Comparison of ENCODE assay signal across 15 cellular contexts in the genomic region with DNA sequence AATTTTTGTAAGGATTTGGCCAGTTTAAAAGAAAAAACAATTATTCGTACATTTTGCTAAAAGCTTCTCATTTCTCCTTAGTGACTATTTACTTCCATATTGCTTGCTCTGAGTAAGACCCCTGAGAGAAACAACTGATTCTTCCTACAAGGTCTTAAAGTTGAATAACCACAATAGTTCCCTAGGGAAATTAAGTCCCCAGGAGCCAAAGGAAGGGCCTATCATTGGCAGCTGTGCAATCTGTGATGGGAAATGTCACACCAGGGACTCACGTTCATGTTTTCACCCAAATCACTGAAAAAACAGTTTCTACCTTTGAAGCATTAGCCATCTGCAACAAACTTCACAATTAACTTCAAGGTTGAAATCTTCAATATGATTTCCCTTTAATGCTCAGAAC.
DNase-seq lines count a peak whose midpoint lies in the region; ATAC-seq, FAIRE-seq and TF ChIP-seq lines count a peak whose summit lies in the region.
"Had no signal": no experiment of that assay in that cellular context is flagged by ENCODE, and none has a peak within 500 bp of the region (broad histone marks: within the 10 kb centered on the region; RNA-seq: fewer than 3 reads in every experiment).

No MANE protein-coding gene starts in this region.

- TF ChIP-seq CTCF in A673 (conservative IDR thresholded peaks at IDR 0.05; ENCODE audit: low read depth, low read length) (no peak), NB4 (IDR thresholded peaks at IDR 0.05; ENCODE audit: low read depth, low read length) (no peak), astrocyte (IDR thresholded peaks at IDR 0.05; ENCODE audit: insufficient read depth, low read depth, low read length) (no peak), sigmoid colon (IDR thresholded peaks at IDR 0.05) (no peak)

- H3K27me3 ChIP-seq in A673 (replicated peaks; ENCODE audit: insufficient read depth, low read depth, low read length, poor library complexity) (no peaks in the 10 kb centered on the region), astrocyte (ENCODE audit: insufficient read depth, low read length) (no peaks in the 10 kb centered on the region), sigmoid colon (no peaks in the 10 kb centered on the region)
- no peaks in the 10 kb centered on the region for H3K27me3 ChIP-seq in BLaER1 treated with 17β-estradiol and CSF1 and Interleukin-3, amounts not matched to agents 10 nM and 100 nM
- H3K27me3 ChIP-seq: BE2C had no signal

- H3K4me2 ChIP-seq in BLaER1 treated with 17β-estradiol and CSF1 and Interleukin-3, amounts not matched to agents 10 nM and 100 nM = peak overlapping the region in 8 of 11 experiments; percentile 32 to 70 (median 56); a peak in 16 of 22 replicates
- H3K4me2 ChIP-seq in astrocyte (ENCODE audit: low read length) = no peak overlapping the region

- H3K27me3 Mint-ChIP-seq in astrocyte (ENCODE audit: low read depth, unreplicated experiment) = no peaks in the 10 kb centered on the region
- H3K27me3 Mint-ChIP-seq: CD8-positive, alpha-beta memory T cell had no signal

- TF ChIP-seq POLR2A in NB4 (IDR thresholded peaks at IDR 0.05; ENCODE audit: extremely low read depth, insufficient read length) (no peak), sigmoid colon (IDR thresholded peaks at IDR 0.05) (no peak)

- H3K36me3 Mint-ChIP-seq in astrocyte (ENCODE audit: low read depth, unreplicated experiment) = peaks cover 24% of the 10 kb centered on the region

- H3K27ac ChIP-seq in A673 (ENCODE audit: low read depth, low read length, poor library complexity, severe bottlenecking) = no peak overlapping the region
- no peak overlapping the region for H3K27ac ChIP-seq in BLaER1 treated with 17β-estradiol and CSF1 and Interleukin-3, amounts not matched to agents 10 nM and 100 nM
- H3K27ac ChIP-seq in astrocyte (ENCODE audit: low read depth, low read length) = no peak overlapping the region
- no peak overlapping the region for H3K27ac ChIP-seq in sigmoid colon

- no peaks in the 10 kb centered on the region for H3K9me3 Mint-ChIP-seq in astrocyte (ENCODE audit: unreplicated experiment)
- H3K9me3 Mint-ChIP-seq: CD8-positive, alpha-beta memory T cell; H9 had no signal

- intact Hi-C loops in A673 (cut with micrococcal nuclease; ENCODE audit: unreplicated experiment) (no loop called here), sigmoid colon (cut with DNase I) (no loop called here)

- H3K9me3 ChIP-seq in A673 (ENCODE audit: low read depth, low read length, poor library complexity, severe bottlenecking) (no peaks in the 10 kb centered on the region), astrocyte (ENCODE audit: insufficient read depth, low read depth, low read length) (no peaks in the 10 kb centered on the region), sigmoid colon (no peaks in the 10 kb centered on the region)
- H3K9me3 ChIP-seq in BLaER1 treated with 17β-estradiol and CSF1 and Interleukin-3, amounts not matched to agents 10 nM and 100 nM (replicated peaks in 1 of 11) = no peaks in the 10 kb centered on the region
- H3K9me3 ChIP-seq: BE2C, Caco-2 had no signal

- no peaks in the 10 kb centered on the region for H3K79me2 ChIP-seq in astrocyte (ENCODE audit: insufficient read depth, low read length)

- POLR2A ChIA-PET in A673 (lab: Charles Lee; ENCODE audit: low non-redundant PET) = no interaction called here

- no peak overlapping the region for H3K9ac ChIP-seq in BLaER1 treated with 17β-estradiol and CSF1 and Interleukin-3, amounts not matched to agents 10 nM and 100 nM
- no peak overlapping the region for H3K9ac ChIP-seq in astrocyte (ENCODE audit: low read length)

- H3K36me3 ChIP-seq in A673 (ENCODE audit: insufficient read depth, low read length, poor library complexity, severe bottlenecking) (peaks cover 18% of the 10 kb centered on the region), astrocyte (ENCODE audit: insufficient read depth, low read length) (peaks cover 7% of the 10 kb centered on the region), sigmoid colon (peaks cover 8 to 30% (median 14%) of the 10 kb centered on the region in 4 donors)
- H3K36me3 ChIP-seq in BLaER1 treated with 17β-estradiol and CSF1 and Interleukin-3, amounts not matched to agents 10 nM and 100 nM = peaks cover 18 to 35% (median 31%) of the 10 kb centered on the region in 11 experiments

- BruUV-seq in A673 (replicated peaks; lab: Mats Ljungman, UMichigan) = no TSS peak

- no peaks in the 10 kb centered on the region for H4K20me1 ChIP-seq in BLaER1 treated with 17β-estradiol and CSF1 and Interleukin-3, amounts not matched to agents 10 nM and 100 nM
- no peaks in the 10 kb centered on the region for H4K20me1 ChIP-seq in astrocyte (ENCODE audit: insufficient read depth, low read length)

- H3K4me1 ChIP-seq in A673 (ENCODE audit: insufficient read depth, low read length, poor library complexity, severe bottlenecking) (peaks cover 7% of the 10 kb centered on the region), astrocyte (ENCODE audit: insufficient read depth, low read length) (peaks cover 12% of the 10 kb centered on the region), sigmoid colon (no peaks in the 10 kb centered on the region)
- peaks cover 0 to 26% (median 19%) of the 10 kb centered on the region in 10 experiments; a peak in 14 of 20 replicates for H3K4me1 ChIP-seq in BLaER1 treated with 17β-estradiol and CSF1 and Interleukin-3, amounts not matched to agents 10 nM and 100 nM
- H3K4me1 ChIP-seq: BE2C, Caco-2 had no signal

- CTCF ChIA-PET in A673 (lab: Charles Lee) = no interaction called here

- DNase-seq in A673 (ENCODE audit: low spot score) (peak; percentile 42), NB4 (ENCODE audit: low read depth) (peak; percentile 25), astrocyte (ENCODE audit: low read depth) (no peak), sigmoid colon (no peak), NCI-H2029 treated with DMSO at 0.1 percent for 48 hours (lab: John Stamatoyannopoulos, UW) (no peak)
- DNase-seq: BE2C; Caco-2; CD8-positive, alpha-beta memory T cell; DMS53; GOT3; H9 had no signal

- no peak overlapping the region for H3K4me3 Mint-ChIP-seq in astrocyte (ENCODE audit: unreplicated experiment)
- H3K4me3 Mint-ChIP-seq: CD8-positive, alpha-beta memory T cell; H9 had no signal

- peak; percentile 34 for FAIRE-seq in astrocyte (lab: Jason Lieb, UNC)
- FAIRE-seq: A204.1, GM18507 had no signal

- H3K27ac Mint-ChIP-seq in astrocyte (ENCODE audit: unreplicated experiment) = no peak overlapping the region
- H3K27ac Mint-ChIP-seq: CD8-positive, alpha-beta memory T cell had no signal

- TF ChIP-seq EP300 in sigmoid colon (IDR thresholded peaks at IDR 0.05) = no peak

- H3K4me3 ChIP-seq in A673 (ENCODE audit: low read depth, low read length, poor library complexity, severe bottlenecking) (no peak overlapping the region), NB4 (ENCODE audit: low read depth, low read length) (no peak overlapping the region), astrocyte (ENCODE audit: insufficient read depth, low read depth, low read length) (no peak overlapping the region), sigmoid colon (no peak overlapping the region)
- no peak overlapping the region for H3K4me3 ChIP-seq in BLaER1 treated with 17β-estradiol and CSF1 and Interleukin-3, amounts not matched to agents 10 nM and 100 nM

- no peak overlapping the region for H2AFZ ChIP-seq in astrocyte (ENCODE audit: low read depth, low read length)

- 87 to 93% methylated on average over 2 of the region's 2 CpGs for WGBS in sigmoid colon, 2 donors

- no peak for ATAC-seq in activated CD4-positive, CD25-positive, alpha-beta regulatory T cell treated with anti-CD3 and anti-CD28 coated beads, Interleukin-2, amount 50 U/mL, for 24 hours

- H3K4me1 Mint-ChIP-seq in astrocyte (ENCODE audit: low read depth, unreplicated experiment) = peaks cover 11% of the 10 kb centered on the region

Comparison
In these comparisons a context has a peak if more than half of its experiments do, and no peak if none do; other contexts are left out.
1. DNase-seq: peak in A673 (single experiment) and NB4 (single experiment); none in astrocyte (single experiment), sigmoid colon (single experiment) and NCI-H2029 treated with DMSO at 0.1 percent for 48 hours (single experiment).